ENCODE assay signal across 1 cellular context in genomic region chr13:82330499-82330898, GRCh38.
TF ChIP-seq lines count a peak whose summit lies in the region.

No MANE protein-coding gene starts in this region.

TF ChIP-seq in GM23338, 12 proteins besides CTCF, POLR2A, EP300 and RAD21 (continued from another document):
- TF ChIP-seq STAT1 (IDR thresholded peaks at IDR 0.05; ENCODE audit: unreplicated experiment) = no peak
- TF ChIP-seq POLR2AphosphoS5 (IDR thresholded peaks at IDR 0.05; ENCODE audit: low read depth) = no peak
- no peak for TF ChIP-seq ZNF331 (CRISPR knock-in tag; IDR thresholded peaks at IDR 0.05; ENCODE audit: low read depth)
TF ChIP-seq in GM23338: peak in this region for 0.
